1 cellular context compared by ENCODE assay signal in the genomic region with DNA sequence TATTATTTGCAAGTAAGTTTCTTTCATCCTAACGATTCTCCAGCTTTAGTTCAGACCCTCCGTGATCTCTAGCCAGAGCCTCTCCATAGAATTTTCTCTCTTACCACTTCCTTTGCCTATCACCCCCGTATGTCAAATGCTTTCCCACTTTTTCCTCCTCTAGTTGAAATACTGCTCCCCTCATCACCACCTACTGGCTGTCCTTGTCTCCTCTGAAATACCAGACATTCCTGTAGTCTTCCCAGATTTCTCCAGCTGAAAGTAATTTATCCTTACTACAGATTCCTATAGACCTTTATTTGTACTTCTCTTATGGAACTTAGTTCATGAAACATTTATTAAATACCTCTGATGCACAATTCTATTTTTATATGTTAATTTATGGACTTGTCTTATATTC.
TF ChIP-seq lines count a peak whose summit lies in the region.

No MANE protein-coding gene starts in this region.

TF ChIP-seq in A549, 52 proteins besides CTCF, POLR2A, EP300 and RAD21 (continued from another document):
- TF ChIP-seq, protein P1, sequence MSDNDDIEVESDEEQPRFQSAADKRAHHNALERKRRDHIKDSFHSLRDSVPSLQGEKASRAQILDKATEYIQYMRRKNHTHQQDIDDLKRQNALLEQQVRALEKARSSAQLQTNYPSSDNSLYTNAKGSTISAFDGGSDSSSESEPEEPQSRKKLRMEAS (IDR thresholded peaks at IDR 0.05) = no peak
- no peak for TF ChIP-seq NFE2L2 (conservative IDR thresholded peaks at IDR 0.05; ENCODE audit: low read length)
- TF ChIP-seq ESRRA (IDR thresholded peaks at IDR 0.05; ENCODE audit: borderline replicate concordance, low read length) = no peak
- no peak for TF ChIP-seq FOSL2 (IDR thresholded peaks at IDR 0.05)
- no peak for TF ChIP-seq FOSL2 (CRISPR knock-in tag; IDR thresholded peaks at IDR 0.05)
- TF ChIP-seq CEBPB (IDR thresholded peaks at IDR 0.05) = no peak
- TF ChIP-seq CHD4 (IDR thresholded peaks at IDR 0.05; ENCODE audit: borderline replicate concordance) = no peak
- TF ChIP-seq, protein P2, sequence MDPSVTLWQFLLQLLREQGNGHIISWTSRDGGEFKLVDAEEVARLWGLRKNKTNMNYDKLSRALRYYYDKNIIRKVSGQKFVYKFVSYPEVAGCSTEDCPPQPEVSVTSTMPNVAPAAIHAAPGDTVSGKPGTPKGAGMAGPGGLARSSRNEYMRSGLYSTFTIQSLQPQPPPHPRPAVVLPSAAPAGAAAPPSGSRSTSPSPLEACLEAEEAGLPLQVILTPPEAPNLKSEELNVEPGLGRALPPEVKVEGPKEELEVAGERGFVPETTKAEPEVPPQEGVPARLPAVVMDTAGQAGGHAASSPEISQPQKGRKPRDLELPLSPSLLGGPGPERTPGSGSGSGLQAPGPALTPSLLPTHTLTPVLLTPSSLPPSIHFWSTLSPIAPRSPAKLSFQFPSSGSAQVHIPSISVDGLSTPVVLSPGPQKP (IDR thresholded peaks at IDR 0.05; ENCODE audit: low read depth, low read length) = no peak
- no peak for TF ChIP-seq CBX8 (IDR thresholded peaks at IDR 0.05)
TF ChIP-seq in A549: peak in this region for 0.
